1 cellular context compared by ENCODE assay signal in the genomic region with DNA sequence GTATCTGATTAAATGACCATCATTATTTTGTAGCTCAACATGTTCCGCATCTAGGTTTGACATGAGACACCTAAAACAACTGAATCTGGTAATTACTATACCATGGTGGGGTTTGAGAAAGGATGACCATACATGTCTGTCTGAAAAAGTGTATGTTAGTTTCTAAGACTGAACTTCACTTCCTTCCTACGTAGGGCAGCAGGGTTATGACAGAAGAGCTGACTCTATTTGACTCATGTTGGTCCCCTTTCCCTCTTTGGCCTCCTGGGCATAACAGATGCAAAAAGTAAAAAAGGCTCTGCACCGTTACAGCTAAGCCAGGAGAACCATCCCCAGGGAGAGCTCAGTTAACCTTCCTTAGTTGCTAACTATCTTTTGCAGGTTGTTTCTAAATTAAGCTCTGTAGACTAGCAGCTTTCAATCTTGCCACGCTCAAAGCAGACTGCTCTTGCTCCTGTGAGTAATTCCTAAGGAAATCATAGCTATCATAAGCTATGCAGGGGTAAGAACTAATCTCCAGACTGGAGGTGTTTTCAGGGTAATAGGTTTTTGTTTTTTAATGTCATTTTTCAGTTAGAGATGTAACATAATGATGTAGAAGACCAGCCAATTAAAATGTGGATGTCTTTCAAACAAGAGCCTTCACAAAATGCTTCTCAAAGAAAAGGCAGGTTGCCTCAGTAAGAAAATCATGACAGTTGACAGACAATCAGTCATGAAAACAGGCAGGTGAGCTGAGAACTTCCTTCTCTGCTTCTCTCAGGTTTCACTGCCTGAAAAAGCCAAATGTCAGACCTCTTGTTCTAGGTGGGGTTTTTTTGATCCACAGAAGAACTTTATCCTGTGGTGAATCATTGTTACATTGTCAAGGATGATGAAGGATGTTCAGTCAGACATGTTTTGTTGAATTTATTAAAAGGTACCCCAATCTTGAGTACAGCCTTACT.
TF ChIP-seq lines count a peak whose summit lies in the region.

No MANE protein-coding gene starts in this region.

TF ChIP-seq in HepG2, 621 proteins besides CTCF, POLR2A, EP300 and RAD21:
- TF ChIP-seq, protein P1, sequence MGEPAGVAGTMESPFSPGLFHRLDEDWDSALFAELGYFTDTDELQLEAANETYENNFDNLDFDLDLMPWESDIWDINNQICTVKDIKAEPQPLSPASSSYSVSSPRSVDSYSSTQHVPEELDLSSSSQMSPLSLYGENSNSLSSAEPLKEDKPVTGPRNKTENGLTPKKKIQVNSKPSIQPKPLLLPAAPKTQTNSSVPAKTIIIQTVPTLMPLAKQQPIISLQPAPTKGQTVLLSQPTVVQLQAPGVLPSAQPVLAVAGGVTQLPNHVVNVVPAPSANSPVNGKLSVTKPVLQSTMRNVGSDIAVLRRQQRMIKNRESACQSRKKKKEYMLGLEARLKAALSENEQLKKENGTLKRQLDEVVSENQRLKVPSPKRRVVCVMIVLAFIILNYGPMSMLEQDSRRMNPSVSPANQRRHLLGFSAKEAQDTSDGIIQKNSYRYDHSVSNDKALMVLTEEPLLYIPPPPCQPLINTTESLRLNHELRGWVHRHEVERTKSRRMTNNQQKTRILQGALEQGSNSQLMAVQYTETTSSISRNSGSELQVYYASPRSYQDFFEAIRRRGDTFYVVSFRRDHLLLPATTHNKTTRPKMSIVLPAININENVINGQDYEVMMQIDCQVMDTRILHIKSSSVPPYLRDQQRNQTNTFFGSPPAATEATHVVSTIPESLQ (CRISPR knock-in tag; conservative IDR thresholded peaks at IDR 0.05): no peak
- no peak for TF ChIP-seq GLI4 (CRISPR knock-in tag; IDR thresholded peaks at IDR 0.05; ENCODE audit: borderline replicate concordance)
